In genomic region chr5:112975721-112976431, GRCh38 we compare ENCODE assay signal across 8 cellular contexts. TPM values are rescaled to one million over a fixed set of nuclear protein-coding genes. Genes with fewer than 3 reads are reported as not detected.
DNase-seq lines count a peak whose midpoint lies in the region; ATAC-seq, FAIRE-seq and TF ChIP-seq lines count a peak whose summit lies in the region.

No MANE protein-coding gene starts in this region.

- H3K79me2 ChIP-seq in keratinocyte (ENCODE audit: control insufficient read depth, insufficient read depth, low read length) = peaks cover 43% of the 10 kb centered on the region

- TF ChIP-seq POLR2A in suprapubic skin (IDR thresholded peaks at IDR 0.05) = no peak

- peaks cover 2% of the 10 kb centered on the region for H3K36me3 Mint-ChIP-seq in activated T-cell treated with anti-CD3 and anti-CD28 coated beads, Interleukin-2, amount 50 U/mL, for 4 hours (ENCODE audit: insufficient read depth)
- H3K36me3 Mint-ChIP-seq in activated T-helper 1 cell treated with anti-CD3 and anti-CD28 coated beads, Interleukin-12 subunit alpha, Interleukin-12 subunit beta, Interleukin-2, Interleukin-4 antibody, amounts not matched to agents 30 ng/mL and 10 ng/mL and 1 ng/mL, durations not matched to agents 14 hours and 24 hours and 36 hours (ENCODE audit: low read depth) = peaks cover 2% of the 10 kb centered on the region

- H3K36me3 ChIP-seq in keratinocyte (ENCODE audit: control insufficient read depth in 2 of 2, extremely low read depth in 1 of 2, insufficient read depth in 2 of 2, low read length in 2 of 2) (no peaks in the 10 kb centered on the region), suprapubic skin (no peaks in the 10 kb centered on the region)

- H4K20me1 ChIP-seq in keratinocyte (ENCODE audit: control insufficient read depth, extremely low read depth, insufficient read depth, low read length) = no peaks in the 10 kb centered on the region

- H3K9ac ChIP-seq in keratinocyte (ENCODE audit: control insufficient read depth, extremely low read depth, insufficient read depth, low read length) = peak overlapping the region; percentile 87

- H3K9me1 ChIP-seq in keratinocyte (ENCODE audit: control insufficient read depth, extremely low read depth, insufficient read depth, low read length) = no peaks in the 10 kb centered on the region

- intact Hi-C loops in activated T-helper 1 cell treated with anti-CD3 and anti-CD28 coated beads, Interleukin-12 subunit alpha, Interleukin-12 subunit beta, Interleukin-2, Interleukin-4 antibody, amounts not matched to agents 30 ng/mL and 10 ng/mL and 1 ng/mL, durations not matched to agents 14 hours and 24 hours and 36 hours (cut with micrococcal nuclease) = loop anchor here (1.0 to 5.0 kb wide), 8 partner anchors 12 to 814 kb away; partner anchors contain the start of genes REEP5 and SRP19

- H3K4me3 ChIP-seq in keratinocyte (ENCODE audit: control insufficient read depth in 2 of 3, extremely low read depth in 1 of 3, insufficient read depth in 2 of 3, low read depth in 1 of 3, low read length in 3 of 3) (peak overlapping the region; percentile 68 to 96 (median 94)), suprapubic skin (peak overlapping the region; percentile 94)

- peak in 1 of 2 donors; percentile 28 for ATAC-seq in activated T-cell treated with anti-CD3 and anti-CD28 coated beads, Interleukin-2, amount 50 U/mL, for 4 hours
- ATAC-seq in HG03066 (IDR thresholded peaks at IDR 0.05; ENCODE audit: low read depth, unreplicated experiment) = peak; percentile 26

- 35% methylated on average over 9 of the region's 11 CpGs for whole genome bisulfite sequencing in suprapubic skin

- dilution Hi-C loops in keratinocyte (cut with MboI; ENCODE audit: extremely low pct_ligation_motif_present, low sequenced_read_pairs) = no loop called here

- H3K4me1 ChIP-seq in keratinocyte (ENCODE audit: control insufficient read depth, extremely low read depth, insufficient read depth, low read length) = peaks cover 12% of the 10 kb centered on the region
- peaks cover 48% of the 10 kb centered on the region for H3K4me1 ChIP-seq in suprapubic skin

- H3K4me1 Mint-ChIP-seq in activated T-cell treated with anti-CD3 and anti-CD28 coated beads, Interleukin-2, amount 50 U/mL, for 4 hours (ENCODE audit: low read depth) = peaks cover 39% of the 10 kb centered on the region
- H3K4me1 Mint-ChIP-seq in activated T-helper 1 cell treated with anti-CD3 and anti-CD28 coated beads, Interleukin-12 subunit alpha, Interleukin-12 subunit beta, Interleukin-2, Interleukin-4 antibody, amounts not matched to agents 30 ng/mL and 10 ng/mL and 1 ng/mL, durations not matched to agents 14 hours and 24 hours and 36 hours (ENCODE audit: low read depth) = peaks cover 31% of the 10 kb centered on the region

- peak overlapping the region; percentile 100 for H3K4me3 Mint-ChIP-seq in activated T-cell treated with anti-CD3 and anti-CD28 coated beads, Interleukin-2, amount 50 U/mL, for 4 hours
- H3K4me3 Mint-ChIP-seq in activated T-helper 1 cell treated with anti-CD3 and anti-CD28 coated beads, Interleukin-12 subunit alpha, Interleukin-12 subunit beta, Interleukin-2, Interleukin-4 antibody, amounts not matched to agents 30 ng/mL and 10 ng/mL and 1 ng/mL, durations not matched to agents 14 hours and 24 hours and 36 hours = peak overlapping the region; percentile 93

- peak; percentile 20 for TF ChIP-seq EP300 in suprapubic skin (IDR thresholded peaks at IDR 0.05)

- no peak for FAIRE-seq in keratinocyte (lab: Jason Lieb, UNC)

- H3K27ac ChIP-seq in keratinocyte (ENCODE audit: control insufficient read depth, insufficient read depth, low read length) (peak overlapping the region; percentile 79), suprapubic skin (peak overlapping the region; percentile 96)

- TF ChIP-seq CTCF in keratinocyte (optimal IDR thresholded peaks at IDR 0.05 in 1 of 3, IDR thresholded peaks at IDR 0.05 in 1 of 3, conservative IDR thresholded peaks at IDR 0.05 in 1 of 3; ENCODE audit: extremely low read depth in 1 of 3, insufficient read depth in 2 of 3, low read length in 3 of 3) (no peak), suprapubic skin (IDR thresholded peaks at IDR 0.05) (no peak)

- DNase-seq in activated T-cell treated with anti-CD3 and anti-CD28 coated beads, Interleukin-2, amount 50 U/mL, for 4 hours = no peak
- no peak for DNase-seq in activated T-cell treated with anti-CD3 and anti-CD28 coated beads for 4 hours
- DNase-seq in activated T-helper 1 cell treated with anti-CD3 and anti-CD28 coated beads, Interleukin-12 subunit alpha, Interleukin-12 subunit beta, Interleukin-2, Interleukin-4 antibody, amounts not matched to agents 30 ng/mL and 10 ng/mL and 1 ng/mL, durations not matched to agents 14 hours and 24 hours and 36 hours (ENCODE audit: low spot score) = no peak
- DNase-seq in keratinocyte (ENCODE audit: low read depth, low spot score) = no peak
- DNase-seq in suprapubic skin (ENCODE audit: low spot score in 2 of 2) = no peak
- no peak for DNase-seq in stimulated activated CD4-positive, alpha-beta T cell treated with anti-CD3 and anti-CD28 coated beads, Interleukin-4, amount 100 ng/mL, for 1 hour
- no peak for DNase-seq in NCI-H1092 (lab: John Stamatoyannopoulos, UW)

- H3K27ac Mint-ChIP-seq in activated T-helper 1 cell treated with anti-CD3 and anti-CD28 coated beads, Interleukin-12 subunit alpha, Interleukin-12 subunit beta, Interleukin-2, Interleukin-4 antibody, amounts not matched to agents 30 ng/mL and 10 ng/mL and 1 ng/mL, durations not matched to agents 14 hours and 24 hours and 36 hours = peak overlapping the region; percentile 93

- H3K9me3 ChIP-seq in keratinocyte (ENCODE audit: control insufficient read depth, low read depth, low read length) (no peaks in the 10 kb centered on the region), suprapubic skin (no peaks in the 10 kb centered on the region)

- peak overlapping the region; percentile 99 for H2AFZ ChIP-seq in keratinocyte (ENCODE audit: control insufficient read depth, low read length)

- H3K9me3 Mint-ChIP-seq in activated T-cell treated with anti-CD3 and anti-CD28 coated beads, Interleukin-2, amount 50 U/mL, for 4 hours = no peaks in the 10 kb centered on the region
- H3K9me3 Mint-ChIP-seq in activated T-helper 1 cell treated with anti-CD3 and anti-CD28 coated beads, Interleukin-12 subunit alpha, Interleukin-12 subunit beta, Interleukin-2, Interleukin-4 antibody, amounts not matched to agents 30 ng/mL and 10 ng/mL and 1 ng/mL, durations not matched to agents 14 hours and 24 hours and 36 hours = no peaks in the 10 kb centered on the region

- H3K27me3 ChIP-seq in keratinocyte (ENCODE audit: control insufficient read depth, extremely low read depth, insufficient read depth, low read length) = no peaks in the 10 kb centered on the region
- H3K27me3 ChIP-seq in suprapubic skin = no peaks in the 10 kb centered on the region

- H3K4me2 ChIP-seq in keratinocyte (ENCODE audit: control insufficient read depth, extremely low read depth, insufficient read depth, low read depth, low read length) = peak overlapping the region; percentile 99

- no peaks in the 10 kb centered on the region for H3K27me3 Mint-ChIP-seq in activated T-cell treated with anti-CD3 and anti-CD28 coated beads, Interleukin-2, amount 50 U/mL, for 4 hours (ENCODE audit: low read depth)
- H3K27me3 Mint-ChIP-seq in activated T-helper 1 cell treated with anti-CD3 and anti-CD28 coated beads, Interleukin-12 subunit alpha, Interleukin-12 subunit beta, Interleukin-2, Interleukin-4 antibody, amounts not matched to agents 30 ng/mL and 10 ng/mL and 1 ng/mL, durations not matched to agents 14 hours and 24 hours and 36 hours (ENCODE audit: insufficient read depth) = no peaks in the 10 kb centered on the region

RNA-seq across cellular contexts. Expression of gene DCP2, which starts 0.7 kb away (rescaled TPM):
- total RNA-seq in activated T-cell treated with anti-CD3 and anti-CD28 coated beads, Interleukin-2, amount 50 U/mL, for 4 hours = 10 to 100 TPM; 36.8 to 42.1 (median 41.1) TPM
- total RNA-seq in activated T-helper 1 cell treated with anti-CD3 and anti-CD28 coated beads, Interleukin-12 subunit alpha, Interleukin-12 subunit beta, Interleukin-2, Interleukin-4 antibody, amounts not matched to agents 30 ng/mL and 10 ng/mL and 1 ng/mL, durations not matched to agents 14 hours and 24 hours and 36 hours = 78.9 and 82.5 TPM in 2 replicates
- 6.7 to 11.8 TPM (median 10.1 TPM) in 3 replicates for polyA plus RNA-seq in keratinocyte
- 11.3 TPM for polyA plus RNA-seq in keratinocyte (2011; ENCODE audit: low read depth)
- 5.7 and 9.1 TPM in 2 replicates for polyA plus RNA-seq in keratinocyte (2011; cell fraction: cytosol; rRNA removed)
- polyA plus RNA-seq in keratinocyte (2011; cell fraction: nucleus; rRNA removed) = 7.5 and 10.7 TPM in 2 replicates
- polyA plus RNA-seq in keratinocyte (2012; ENCODE audit: low replicate concordance) = 8.5 and 10.5 TPM in 2 replicates
- 7.4 to 22.0 TPM (median 21.7 TPM) in 3 replicates for polyA minus RNA-seq in keratinocyte
- 7.1 TPM for polyA minus RNA-seq in keratinocyte (2011; cell fraction: cytosol; rRNA and poly(A)+ RNA removed)
- 13.1 and 21.5 TPM in 2 replicates for polyA minus RNA-seq in keratinocyte (2011; cell fraction: nucleus; rRNA and poly(A)+ RNA removed)
- total RNA-seq in suprapubic skin = 10 to 100 TPM; 11.3 to 45.5 (median 23.0) TPM

RNA-seq across cellular contexts. Expression of gene REEP5, which starts 53.8 kb away (rescaled TPM):
- total RNA-seq in activated T-cell treated with anti-CD3 and anti-CD28 coated beads, Interleukin-2, amount 50 U/mL, for 4 hours = 10 to 100 TPM; 53.6 to 60.0 (median 58.7) TPM
- 77.5 and 77.9 TPM in 2 replicates for total RNA-seq in activated T-helper 1 cell treated with anti-CD3 and anti-CD28 coated beads, Interleukin-12 subunit alpha, Interleukin-12 subunit beta, Interleukin-2, Interleukin-4 antibody, amounts not matched to agents 30 ng/mL and 10 ng/mL and 1 ng/mL, durations not matched to agents 14 hours and 24 hours and 36 hours
- 174 to 393 TPM (median 298 TPM) in 3 replicates for polyA plus RNA-seq in keratinocyte
- polyA plus RNA-seq in keratinocyte (2011; ENCODE audit: low read depth) = 86.4 TPM
- 166 and 178 TPM in 2 replicates for polyA plus RNA-seq in keratinocyte (2011; cell fraction: cytosol; rRNA removed)
- polyA plus RNA-seq in keratinocyte (2011; cell fraction: nucleus; rRNA removed) = 202 and 222 TPM in 2 replicates
- polyA plus RNA-seq in keratinocyte (2012; ENCODE audit: low replicate concordance) = 105 and 131 TPM in 2 replicates
- 256 to 365 TPM (median 273 TPM) in 3 replicates for polyA minus RNA-seq in keratinocyte
- polyA minus RNA-seq in keratinocyte (2011; cell fraction: cytosol; rRNA and poly(A)+ RNA removed) = 146 TPM
- polyA minus RNA-seq in keratinocyte (2011; cell fraction: nucleus; rRNA and poly(A)+ RNA removed) = 114 and 152 TPM in 2 replicates
- 10 to 100 TPM; 65.7 to 91.6 (median 79.0) TPM for total RNA-seq in suprapubic skin
